In genomic region chr1:105565006-105565405, GRCh38 we compare ENCODE assay signal across 3 cellular contexts.
"Had no signal": no experiment of that assay in that cellular context is flagged by ENCODE, and none has a peak within 500 bp of the region (broad histone marks: within the 10 kb centered on the region; RNA-seq: fewer than 3 reads in every experiment).

No MANE protein-coding gene starts in this region.

- H3K4me3 ChIP-seq: GM12878 had no signal

- DNase-seq: GDM1, GF-D8 had no signal

- ATAC-seq: GM12878 had no signal
